ENCODE assay signal across 1 cellular context in genomic region chr5:140328036-140328764, GRCh38.
TF ChIP-seq lines count a peak whose summit lies in the region.

No MANE protein-coding gene starts in this region.

TF ChIP-seq in GM12878, 131 proteins besides CTCF, POLR2A, EP300 and RAD21:
- no peak for TF ChIP-seq BCL3 (IDR thresholded peaks at IDR 0.05; ENCODE audit: borderline replicate concordance, insufficient read depth, low read depth, low read length, poor library complexity, severe bottlenecking)
- no peak for TF ChIP-seq NRF1 (conservative IDR thresholded peaks at IDR 0.05; ENCODE audit: low read depth, low read length)
- 0 out of 4 replicates have a peak, but pooled peaks of 1 of the 2 experiments have one; percentile 7 for TF ChIP-seq CEBPB (IDR thresholded peaks at IDR 0.05; ENCODE audit: borderline replicate concordance in 1 of 2, low read depth in 2 of 2, low read length in 2 of 2)
- TF ChIP-seq NR2F1 (conservative IDR thresholded peaks at IDR 0.05): peak; percentile 69
- TF ChIP-seq IKZF1 (conservative IDR thresholded peaks at IDR 0.05): peak; percentile 41
- TF ChIP-seq RELB (IDR thresholded peaks at IDR 0.05; ENCODE audit: low read depth): peak; percentile 83; the same call in 1 of the 2 replicates
- TF ChIP-seq, protein P1, sequence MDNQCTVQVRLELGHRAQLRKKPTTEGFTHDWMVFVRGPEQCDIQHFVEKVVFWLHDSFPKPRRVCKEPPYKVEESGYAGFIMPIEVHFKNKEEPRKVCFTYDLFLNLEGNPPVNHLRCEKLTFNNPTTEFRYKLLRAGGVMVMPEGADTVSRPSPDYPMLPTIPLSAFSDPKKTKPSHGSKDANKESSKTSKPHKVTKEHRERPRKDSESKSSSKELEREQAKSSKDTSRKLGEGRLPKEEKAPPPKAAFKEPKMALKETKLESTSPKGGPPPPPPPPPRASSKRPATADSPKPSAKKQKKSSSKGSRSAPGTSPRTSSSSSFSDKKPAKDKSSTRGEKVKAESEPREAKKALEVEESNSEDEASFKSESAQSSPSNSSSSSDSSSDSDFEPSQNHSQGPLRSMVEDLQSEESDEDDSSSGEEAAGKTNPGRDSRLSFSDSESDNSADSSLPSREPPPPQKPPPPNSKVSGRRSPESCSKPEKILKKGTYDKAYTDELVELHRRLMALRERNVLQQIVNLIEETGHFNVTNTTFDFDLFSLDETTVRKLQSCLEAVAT (IDR thresholded peaks at IDR 0.05): no peak
- no peak for TF ChIP-seq FOXK2 (IDR thresholded peaks at IDR 0.05)
